Comparison of ENCODE assay signal across 14 cellular contexts in the genomic region with DNA sequence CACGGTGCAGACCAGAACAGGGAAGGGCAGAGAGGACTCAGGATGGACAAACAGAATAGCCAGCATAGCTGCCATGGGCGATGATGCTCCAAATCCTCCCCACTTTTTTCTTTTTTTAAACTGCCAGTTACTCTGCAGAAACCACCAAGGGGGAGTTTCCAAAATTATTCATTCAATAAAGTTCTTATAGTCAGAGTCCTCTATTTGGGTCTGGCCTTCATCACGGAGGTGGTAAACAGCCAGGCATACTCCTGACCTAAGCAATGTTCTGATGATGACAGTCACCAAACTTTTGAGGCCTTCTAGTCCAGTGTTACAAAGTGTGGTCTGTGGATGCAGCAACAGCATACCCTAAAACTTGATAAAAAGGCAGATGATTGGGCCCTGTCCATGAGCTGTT. TPM values are rescaled to one million over a fixed set of nuclear protein-coding genes. Genes with fewer than 3 reads are reported as not detected.
A peak's percentile ranks its signal among the peaks of the same experiment; 100 is the strongest.
DNase-seq lines count a peak whose midpoint lies in the region; ATAC-seq and TF ChIP-seq lines count a peak whose summit lies in the region.
"Had no signal": no experiment of that assay in that cellular context is flagged by ENCODE, and none has a peak within 500 bp of the region (broad histone marks: within the 10 kb centered on the region; RNA-seq: fewer than 3 reads in every experiment).

No MANE protein-coding gene starts in this region.

- peaks cover 100% of the 10 kb centered on the region for H3K79me2 ChIP-seq in DOHH2 (ENCODE audit: control insufficient read depth, low read length)
- H3K79me2 ChIP-seq in hepatocyte = peaks cover 68% of the 10 kb centered on the region

- H3F3A ChIP-seq in DOHH2 (ENCODE audit: control insufficient read depth, insufficient read depth) = peaks cover 16% of the 10 kb centered on the region; the same call in 1 of the 2 replicates

- peak; percentile 50 for ATAC-seq in GM18907 (IDR thresholded peaks at IDR 0.05; ENCODE audit: unreplicated experiment)

- H3K4me2 ChIP-seq in DOHH2 (ENCODE audit: low read length) (peak overlapping the region; percentile 49), hepatocyte (no peak overlapping the region)
- H3K4me2 ChIP-seq: KMS-11 had no signal

- H3K27ac ChIP-seq in DOHH2 (ENCODE audit: low read depth, low read length) (0 out of 2 replicates have a peak overlapping the region, but pooled peaks have one; percentile 6), angular gyrus (ENCODE audit: low read depth, low read length) (peak overlapping the region; percentile 8), hepatocyte (peak overlapping the region; percentile 76), ascending aorta (no peak overlapping the region)
- H3K27ac ChIP-seq: C4-2B, KMS-11 had no signal

- TF ChIP-seq CTCF in DOHH2 (IDR thresholded peaks at IDR 0.05; ENCODE audit: low read depth, low read length, poor library complexity, severe bottlenecking) (no peak), hepatocyte (IDR thresholded peaks at IDR 0.05; ENCODE audit: poor library complexity) (no peak), ascending aorta (IDR thresholded peaks at IDR 0.05) (no peak)

- H3K9me2 ChIP-seq in DOHH2 (replicated peaks; ENCODE audit: control insufficient read depth, low read length) (no peaks in the 10 kb centered on the region), hepatocyte (replicated peaks; ENCODE audit: insufficient read depth) (no peaks in the 10 kb centered on the region)

- no peaks in the 10 kb centered on the region for H3K9me3 ChIP-seq in DOHH2 (ENCODE audit: control insufficient read depth, insufficient read depth, low read length)
- no peaks in the 10 kb centered on the region for H3K9me3 ChIP-seq in hepatocyte (ENCODE audit: low read depth)
- no peaks in the 10 kb centered on the region for H3K9me3 ChIP-seq in ascending aorta
- H3K9me3 ChIP-seq: BE2C had no signal

- WGBS in hepatocyte (ENCODE audit: low lambda C conversion rate, missing lambda C conversion rate) = 94% methylated on average over 3 of the region's 3 CpGs

- H3K27me3 ChIP-seq in DOHH2 (ENCODE audit: control insufficient read depth, low read length) (no peaks in the 10 kb centered on the region), hepatocyte (no peaks in the 10 kb centered on the region), H7 (ENCODE audit: control insufficient read depth, insufficient read depth, low read length) (no peaks in the 10 kb centered on the region), ascending aorta (no peaks in the 10 kb centered on the region)
- H3K27me3 ChIP-seq: BE2C had no signal

- H2AFZ ChIP-seq in hepatocyte = no peak overlapping the region

- H4K20me1 ChIP-seq in DOHH2 (ENCODE audit: control insufficient read depth, insufficient read depth, low read depth, low read length) = peaks cover 70% of the 10 kb centered on the region
- no peaks in the 10 kb centered on the region for H4K20me1 ChIP-seq in hepatocyte (ENCODE audit: insufficient read depth, poor library complexity, severe bottlenecking)

- H3K4me1 ChIP-seq in DOHH2 (ENCODE audit: control insufficient read depth, low read length) (peaks cover 100% of the 10 kb centered on the region), hepatocyte (ENCODE audit: insufficient read depth) (peaks cover 18% of the 10 kb centered on the region), ascending aorta (no peaks in the 10 kb centered on the region)

- DNase-seq in hepatocyte (ENCODE audit: low spot score) (no peak), H7 (no peak), SKM-1 (lab: John Stamatoyannopoulos, UW; ENCODE audit: unreplicated experiment) (no peak), NCI-H1417 treated with DMSO at 0.1 percent for 48 hours (lab: John Stamatoyannopoulos, UW) (no peak), ascending aorta (ENCODE audit: low spot score in 2 of 2) (no peak)
- DNase-seq: BE2C; CD4-positive, alpha-beta memory T cell; DMS79; GDM1 had no signal

- intact Hi-C loops in ascending aorta (cut with DNase I) = no loop called here

- H3K36me3 ChIP-seq in DOHH2 (ENCODE audit: control insufficient read depth, low read length) (peaks cover 100% of the 10 kb centered on the region), hepatocyte (replicated peaks; ENCODE audit: insufficient read depth, low read depth) (no peaks in the 10 kb centered on the region), H7 (replicated peaks; ENCODE audit: control insufficient read depth, insufficient read depth, low read length) (no peaks in the 10 kb centered on the region; the same call in 1 of the 2 replicates), ascending aorta (no peaks in the 10 kb centered on the region)

- peak overlapping the region; percentile 16 for H3K4me3 ChIP-seq in DOHH2 (ENCODE audit: low read length)
- no peak overlapping the region for H3K4me3 ChIP-seq in hepatocyte
- H3K4me3 ChIP-seq in H7 (ENCODE audit: insufficient read depth, low read depth, low read length) = no peak overlapping the region
- no peak overlapping the region for H3K4me3 ChIP-seq in ascending aorta

RNA-seq across cellular contexts. Expression of a gene that starts 12.3 kb away (rescaled TPM):
- total RNA-seq in hepatocyte = 8.8 and 14.5 TPM in 2 replicates
- polyA plus RNA-seq in hepatocyte = 5.2 and 10.6 TPM in 2 replicates
- 4.2 and 5.5 TPM in 2 replicates for total RNA-seq in H7 (2014; rRNA removed; shearing (Covaris generic))
- 65.8 TPM for total RNA-seq in ascending aorta
- total RNA-seq: CD4-positive, alpha-beta memory T cell had no signal
- polyA plus RNA-seq: CD4-positive, alpha-beta memory T cell had no signal

Comparison
In these comparisons a context has a peak if more than half of its experiments do, and no peak if none do; other contexts are left out.
1. H3K27ac ChIP-seq: peak in DOHH2 (single experiment), angular gyrus (single experiment) and hepatocyte (single experiment); none in ascending aorta (0 of 2).